17 cellular contexts compared by ENCODE assay signal in genomic region chr9:38037981-38038306, GRCh38. TPM values are rescaled to one million over a fixed set of nuclear protein-coding genes. Genes with fewer than 3 reads are reported as not detected.
A peak's percentile ranks its signal among the peaks of the same experiment; 100 is the strongest.
DNase-seq lines count a peak whose midpoint lies in the region; ATAC-seq and TF ChIP-seq lines count a peak whose summit lies in the region.
"Had no signal": no experiment of that assay in that cellular context is flagged by ENCODE, and none has a peak within 500 bp of the region (broad histone marks: within the 10 kb centered on the region; RNA-seq: fewer than 3 reads in every experiment).

No MANE protein-coding gene starts in this region.

- ATAC-seq in Right ventricle myocardium superior (ENCODE audit: poor library complexity) (no peak), left ventricle myocardium superior (peak; percentile 3), GM18502 (IDR thresholded peaks at IDR 0.05; ENCODE audit: poor library complexity, unreplicated experiment) (no peak)

- peak overlapping the region; percentile 41 for H3K9ac ChIP-seq in SK-N-MC (ENCODE audit: insufficient read length)

- H3K4me1 ChIP-seq in cardiac muscle cell (ENCODE audit: low read depth) (peaks cover 44% of the 10 kb centered on the region), sigmoid colon (peaks cover 0 to 47% (median 34%) of the 10 kb centered on the region in 4 donors), tibial artery (peaks cover 0 to 63% (median 46%) of the 10 kb centered on the region in 4 donors)

- TF ChIP-seq EP300 in sigmoid colon (IDR thresholded peaks at IDR 0.05), result no peak

- no peak for DNase-seq in cardiac muscle cell (ENCODE audit: low read depth in 1 of 2, low spot score in 1 of 2)
- no peak for DNase-seq in Right ventricle myocardium superior
- DNase-seq in SK-N-MC (ENCODE audit: low read depth, low spot score), result no peak
- DNase-seq in left ventricle myocardium superior, result no peak
- peak; percentile 57 for DNase-seq in sigmoid colon
- DNase-seq in EL, result no peak
- no peak for DNase-seq in tibial artery
- DNase-seq: activated CD4-positive, CD25-positive, alpha-beta regulatory T cell; activated naive CD8-positive, alpha-beta T cell treated with anti-CD3 and anti-CD28 coated beads, Interleukin-2, amount 10 ng/mL, durations not matched to agents 7 days and 5 days; activated T-cell treated with anti-CD3 and anti-CD28 coated beads, Interleukin-2, amount 50 U/mL, for 48 hours; CD4-positive, CD25-positive, alpha-beta regulatory T cell; dorsolateral prefrontal cortex; NCI-H2081 treated with DMSO at 0.1 percent for 48 hours; SHP77 treated with DMSO at 0.1 percent for 48 hours; thyroid gland had no signal

- TF ChIP-seq CTCF in cardiac muscle cell (IDR thresholded peaks at IDR 0.05; ENCODE audit: low read depth, low read length) (no peak), sigmoid colon (IDR thresholded peaks at IDR 0.05) (no peak), tibial artery (IDR thresholded peaks at IDR 0.05) (no peak)

- H3K27ac ChIP-seq in cardiac muscle cell (peak overlapping the region; percentile 87), SK-N-MC (no peak overlapping the region), sigmoid colon (peak overlapping the region in 2 of 4 donors; percentile 16 to 61), tibial artery (peak overlapping the region in 1 of 2 donors; percentile 25)
- H3K27ac ChIP-seq: thyroid gland had no signal

- 80 to 81% methylated on average over 5 of the region's 5 CpGs for WGBS in sigmoid colon, 2 donors

- no peak for TF ChIP-seq POLR2A in sigmoid colon (IDR thresholded peaks at IDR 0.05)

- H3K27me3 ChIP-seq in cardiac muscle cell, result no peaks in the 10 kb centered on the region
- no peaks in the 10 kb centered on the region for H3K27me3 ChIP-seq in sigmoid colon
- no peaks in the 10 kb centered on the region for H3K27me3 ChIP-seq in tibial artery
- H3K27me3 ChIP-seq: dorsolateral prefrontal cortex, esophagus muscularis mucosa, thyroid gland had no signal

- no peaks in the 10 kb centered on the region for H3K9me3 ChIP-seq in cardiac muscle cell (ENCODE audit: low read depth)
- no peaks in the 10 kb centered on the region for H3K9me3 ChIP-seq in SK-N-MC (ENCODE audit: low read depth, low read length)
- H3K9me3 ChIP-seq in sigmoid colon, result no peaks in the 10 kb centered on the region
- no peaks in the 10 kb centered on the region for H3K9me3 ChIP-seq in tibial artery
- H3K9me3 ChIP-seq: esophagus muscularis mucosa, thyroid gland had no signal

- intact Hi-C loops in Right ventricle myocardium superior (cut with DNase I) (no loop called here), left ventricle myocardium superior (cut with micrococcal nuclease) (no loop called here), sigmoid colon (cut with DNase I) (loop anchor here (5.0 kb wide), 1 partner anchor 41 kb away; no protein-coding TSS in a partner anchor), tibial artery (cut with DNase I; ENCODE audit: low total_unique reads) (no loop called here)

- H3K36me3 ChIP-seq in cardiac muscle cell, result no peaks in the 10 kb centered on the region
- no peaks in the 10 kb centered on the region for H3K36me3 ChIP-seq in SK-N-MC (ENCODE audit: insufficient read depth, low read length)
- H3K36me3 ChIP-seq in sigmoid colon, result no peaks in the 10 kb centered on the region
- no peaks in the 10 kb centered on the region for H3K36me3 ChIP-seq in tibial artery
- H3K36me3 ChIP-seq: esophagus muscularis mucosa, thyroid gland had no signal

- H3K4me3 ChIP-seq in cardiac muscle cell (no peak overlapping the region), SK-N-MC (no peak overlapping the region), sigmoid colon (no peak overlapping the region), tibial artery (no peak overlapping the region)
- H3K4me3 ChIP-seq: dorsolateral prefrontal cortex, esophagus muscularis mucosa, thyroid gland had no signal

RNA-seq across cellular contexts. Expression of gene SHB, which starts 31.1 kb away (rescaled TPM):
- total RNA-seq in cardiac muscle cell, result 36.0 and 46.9 TPM in 2 replicates
- polyA plus RNA-seq in cardiac muscle cell, result 28.2 and 32.4 TPM in 2 replicates
- 15.0 TPM for total RNA-seq in Right ventricle myocardium superior
- total RNA-seq in left ventricle myocardium superior, result 15.9 TPM
- total RNA-seq in sigmoid colon, result 10 to 100 TPM in 3 of 4 donors, 1 to 10 TPM in 1; 6.8 to 33.7 (median 10.3) TPM
- polyA plus RNA-seq in sigmoid colon, result 10 to 100 TPM in 2 of 3 donors, 1 to 10 TPM in 1; 9.5 to 11.7 (median 10.2) TPM
